In genomic region chr11:86163221-86163876, GRCh38 we compare ENCODE assay signal across 8 cellular contexts.
A peak's percentile ranks its signal among the peaks of the same experiment; 100 is the strongest.
DNase-seq lines count a peak whose midpoint lies in the region; ATAC-seq, FAIRE-seq and TF ChIP-seq lines count a peak whose summit lies in the region.
"Not testable (repeated sequence)": the region's sequence is repeated elsewhere in the genome, so short reads cannot be mapped to it uniquely, and the experiment has no call there.

No MANE protein-coding gene starts in this region.

- peaks cover 18% of the 10 kb centered on the region for H3K79me1 ChIP-seq in trophoblast cell (ENCODE audit: low read length)

- H3K27ac Mint-ChIP-seq in CD14-positive monocyte, result peak overlapping the region; percentile 84 to 96 (median 95)

- not testable (repeated sequence) for FAIRE-seq in K562 (lab: Jason Lieb, UNC)

- not testable (repeated sequence) for H3K9me2 ChIP-seq in PC-9 (ENCODE audit: insufficient read depth)

- H3K14ac ChIP-seq in trophoblast cell (ENCODE audit: low read length), result not testable (repeated sequence)

- H4K20me1 ChIP-seq in PC-9 (ENCODE audit: insufficient read depth); K562 (replicated peaks; ENCODE audit: control insufficient read depth, insufficient read depth, low read length): not testable (repeated sequence)

- not testable (repeated sequence) for H3K36me3 Mint-ChIP-seq in CD14-positive monocyte

- H3K4me2 ChIP-seq in PC-9, result peak overlapping the region; percentile 41
- H3K4me2 ChIP-seq in K562 (ENCODE audit: insufficient read depth, low read length), result peak overlapping the region; percentile 13; the same call in 1 of the 2 replicates
- H3K4me2 ChIP-seq in trophoblast cell (ENCODE audit: low read length), result not testable (repeated sequence)

- H4K12ac ChIP-seq in trophoblast cell (ENCODE audit: low read depth, low read length), result not testable (repeated sequence)

- not testable (repeated sequence) for TF ChIP-seq CTCF in CD14-positive monocyte (IDR thresholded peaks at IDR 0.05); PC-9 (conservative IDR thresholded peaks at IDR 0.05); K562 (IDR thresholded peaks at IDR 0.05 in 2 of 3, conservative IDR thresholded peaks at IDR 0.05 in 1 of 3; ENCODE audit: insufficient read depth in 2 of 3, low read depth in 1 of 3, low read length in 3 of 3); upper lobe of right lung (IDR thresholded peaks at IDR 0.05)

- POLR2A ChIA-PET in PC-9 (lab: Charles Lee; ENCODE audit: unreplicated experiment) (interaction anchor here (0.6 to 1.2 kb wide), 2 partner anchors 9 to 11 kb away, joined by 4 to 6 read pairs; no protein-coding TSS in a partner anchor), K562 (lab: Yijun Ruan, JAX) (interaction anchor here (1.0 to 3.4 kb wide), 6 partner anchors 9 to 30 kb away, joined by 4 to 18 read pairs (median 6); no protein-coding TSS in a partner anchor)

- H4K91ac ChIP-seq in trophoblast cell (ENCODE audit: low read depth, low read length), result peak overlapping the region; percentile 45

- H3K4me1 ChIP-seq in PC-9 (replicated peaks; ENCODE audit: insufficient read depth) (peaks cover 66% of the 10 kb centered on the region), K562 (replicated peaks in 1 of 2; ENCODE audit: control insufficient read depth in 2 of 2, insufficient read depth in 2 of 2, low read length in 2 of 2) (peaks cover 35 to 73% of the 10 kb centered on the region in 2 experiments), trophoblast cell (ENCODE audit: control insufficient read depth in 1 of 2, insufficient read depth in 2 of 2, low read length in 2 of 2) (peaks cover 16 to 20% of the 10 kb centered on the region in 2 experiments)
- H3K4me1 ChIP-seq in upper lobe of right lung, result not testable (repeated sequence)

- WGBS in K562 (ENCODE audit: insufficient coverage, low coverage, missing lambda C conversion rate), result 36% methylated on average over 6 of the region's 6 CpGs
- no CpG with 5 or more reads among the region's 6 CpGs for WGBS in trophoblast cell (ENCODE audit: extremely low coverage, insufficient coverage, insufficient read length)

- peak overlapping the region in 1 of 2 experiments; percentile 56; a peak in 2 of 4 replicates for H3K9ac ChIP-seq in K562 (ENCODE audit: insufficient read depth in 1 of 2, low read depth in 2 of 2, low read length in 2 of 2)
- H3K9ac ChIP-seq in trophoblast cell (ENCODE audit: low read length), result not testable (repeated sequence)

- TF ChIP-seq POLR2A in K562 (conservative IDR thresholded peaks at IDR 0.05), result not testable (repeated sequence)

- not testable (repeated sequence) for H3K27me3 Mint-ChIP-seq in CD14-positive monocyte (ENCODE audit: low read depth in 3 of 3)

- peaks cover 49% of the 10 kb centered on the region for H3K4me1 Mint-ChIP-seq in CD14-positive monocyte

- H3K9me3 Mint-ChIP-seq in CD14-positive monocyte, result not testable (repeated sequence)

- not testable (repeated sequence) for H3K9me3 ChIP-seq in PC-9 (ENCODE audit: insufficient read depth, low read depth); K562 (replicated peaks; ENCODE audit: control insufficient read depth, insufficient read depth, low read depth, low read length); trophoblast cell (ENCODE audit: insufficient read depth, low read depth, low read length); upper lobe of right lung

- H3K9me1 ChIP-seq in K562 (ENCODE audit: control insufficient read depth, insufficient read depth, low read length), result not testable (repeated sequence)

- H3K79me2 ChIP-seq in PC-9 (ENCODE audit: low read depth); K562 (ENCODE audit: control insufficient read depth, insufficient read depth, low read length); trophoblast cell (ENCODE audit: control insufficient read depth, insufficient read depth, low read length, poor library complexity): not testable (repeated sequence)

- not testable (repeated sequence) for H3K18ac ChIP-seq in trophoblast cell (ENCODE audit: low read length)

- not testable (repeated sequence) for DNase-seq in CD14-positive monocyte (ENCODE audit: low spot score); upper lobe of right lung
- DNase-seq in HT1080 (ENCODE audit: low read depth) (peak; percentile 21), PC-9 (peak in 1 of 2 experiments; percentile 71), K562 (ENCODE audit: extremely low read depth in 1 of 4, low spot score in 3 of 4) (peak; percentile 40 to 82 (median 53)), fibroblast of peridontal ligament (ENCODE audit: extremely low read depth) (peak; percentile 91), iris pigment epithelial cell (ENCODE audit: low read depth) (peak; percentile 91), trophoblast cell (peak; percentile 46 to 91)

- peak overlapping the region; percentile 67 for H2BK12ac ChIP-seq in trophoblast cell (ENCODE audit: low read length)

- BruUV-seq in PC-9 (replicated peaks; lab: Mats Ljungman, UMichigan); K562 (replicated peaks; lab: Mats Ljungman, UMichigan): not testable (repeated sequence)

- intact Hi-C loops in CD14-positive monocyte (cut with micrococcal nuclease); PC-9 (cut with micrococcal nuclease; ENCODE audit: unreplicated experiment); K562 (cut with micrococcal nuclease); upper lobe of right lung (cut with DNase I): not testable (repeated sequence)

- not testable (repeated sequence) for H3K27me3 ChIP-seq in PC-9 (ENCODE audit: insufficient read depth, low read depth); K562 (ENCODE audit: control insufficient read depth in 2 of 2, insufficient read depth in 2 of 2, low read length in 2 of 2); trophoblast cell (ENCODE audit: insufficient read depth, low read length); upper lobe of right lung

- ATAC-seq in K562 (peak; percentile 85), upper lobe of right lung (peak; percentile 66)

- peak; percentile 68 for TF ChIP-seq EP300 in K562 (IDR thresholded peaks at IDR 0.05; ENCODE audit: low read length)

- not testable (repeated sequence) for H2AK5ac ChIP-seq in trophoblast cell (ENCODE audit: low read length)

- H4K8ac ChIP-seq in trophoblast cell (ENCODE audit: low read depth, low read length), result not testable (repeated sequence)

- not testable (repeated sequence) for H3K4me3 ChIP-seq in PC-9; K562; trophoblast cell (ENCODE audit: low read depth, low read length); upper lobe of right lung

- peak overlapping the region; percentile 48 for H3K27ac ChIP-seq in PC-9
- H3K27ac ChIP-seq in K562 (ENCODE audit: extremely low read depth, low read depth, low read length), result peak overlapping the region; percentile 80
- H3K27ac ChIP-seq in trophoblast cell (ENCODE audit: low read depth, low read length); upper lobe of right lung: not testable (repeated sequence)

- H2AFZ ChIP-seq in PC-9 (peak overlapping the region; percentile 10; the same call in 1 of the 2 replicates), K562 (ENCODE audit: low read depth, low read length) (peak overlapping the region; percentile 94)
- H2AFZ ChIP-seq in trophoblast cell (ENCODE audit: insufficient read depth, low read length, poor library complexity), result not testable (repeated sequence)

- TF ChIP-seq RAD21 in K562 (CRISPR knock-in tag; conservative IDR thresholded peaks at IDR 0.05 in 1 of 2, IDR thresholded peaks at IDR 0.05 in 1 of 2), result 0 out of 4 replicates have a peak, but pooled peaks of 1 of the 2 experiments have one; percentile 16

- in situ Hi-C loops in K562 (cut with MboI), result not testable (repeated sequence)

- H3K4me3 Mint-ChIP-seq in CD14-positive monocyte, result peak overlapping the region in 1 of 2 donors; percentile 46

- H3F3A ChIP-seq in PC-9 (ENCODE audit: insufficient read depth, low read depth), result peaks cover 50% of the 10 kb centered on the region

- not testable (repeated sequence) for H3K23ac ChIP-seq in trophoblast cell (ENCODE audit: low read length)

- H2BK5ac ChIP-seq in trophoblast cell (ENCODE audit: low read depth, low read length, poor library complexity), result peak overlapping the region; percentile 27

- H2BK120ac ChIP-seq in trophoblast cell (ENCODE audit: insufficient read depth, low read length, poor library complexity), result peak overlapping the region; percentile 26

- CTCF ChIA-PET in PC-9 (lab: Charles Lee); K562 (lab: Yijun Ruan, JAX; ENCODE audit: low intra/inter-chr PET ratio): not testable (repeated sequence)

- H3K4ac ChIP-seq in trophoblast cell (ENCODE audit: low read depth, low read length), result not testable (repeated sequence)

- not testable (repeated sequence) for H3K36me3 ChIP-seq in PC-9 (ENCODE audit: low read depth); K562 (ENCODE audit: control insufficient read depth, insufficient read depth, low read length); trophoblast cell (ENCODE audit: control insufficient read depth in 1 of 2, insufficient read depth in 2 of 2, low read length in 2 of 2); upper lobe of right lung

TF ChIP-seq in K562, 482 proteins besides CTCF, POLR2A, EP300 and RAD21 (continues in another document):
- TF ChIP-seq ZNF174 (CRISPR knock-in tag; IDR thresholded peaks at IDR 0.05) (0 out of 2 replicates have a peak, but pooled peaks have one; percentile 41), TRIM24 (IDR thresholded peaks at IDR 0.05) (peak; percentile 49 to 53; a peak in 2 of 4 replicates), ATF1 (tag; IDR thresholded peaks at IDR 0.05) (peak; percentile 30; the same call in 1 of the 2 replicates), FOXK2 (conservative IDR thresholded peaks at IDR 0.05 in 1 of 2, IDR thresholded peaks at IDR 0.05 in 1 of 2; ENCODE audit: low read depth in 2 of 2) (peak; percentile 96 to 97), NFRKB (IDR thresholded peaks at IDR 0.05; ENCODE audit: low read depth) (peak; percentile 76)
- not testable (repeated sequence) for TF ChIP-seq ATF1 (CRISPR knock-in tag; IDR thresholded peaks at IDR 0.05)
